ENCODE assay signal across 16 cellular contexts in genomic region chr16:55349867-55350266, GRCh38. TPM values are rescaled to one million over a fixed set of nuclear protein-coding genes. Genes with fewer than 3 reads are reported as not detected.
"Had no signal": no experiment of that assay in that cellular context is flagged by ENCODE, and none has a peak within 500 bp of the region (broad histone marks: within the 10 kb centered on the region; RNA-seq: fewer than 3 reads in every experiment).

No MANE protein-coding gene starts in this region.

- H3K4me3 Mint-ChIP-seq: activated naive CD4-positive, alpha-beta T cell treated with anti-CD3 and anti-CD28 coated beads, Interleukin-2, amount 50 U/mL, for 24 hours; effector memory CD8-positive, alpha-beta T cell; natural killer cell; stimulated activated memory B cell treated with anti-CD40 and anti-IgM and Interleukin-4, amounts not matched to agents 10 μg/mL and 1 μg/mL and 100 μg/mL, for 72 hours; type B pancreatic cell had no signal

- H3K27me3 ChIP-seq: brain microvascular endothelial cell, spleen had no signal

- H3K4me3 ChIP-seq: lower lobe of right lung, spleen had no signal

- DNase-seq: activated CD4-positive, alpha-beta T cell treated with anti-CD3 and anti-CD28 coated beads, Interleukin-2, amount 50 U/mL, for 1 hour; activated T-cell treated with anti-CD3 and anti-CD28 coated beads for 4 hours; brain microvascular endothelial cell; effector memory CD8-positive, alpha-beta T cell; hypothalamus; lower lobe of right lung; natural killer cell; right cardiac atrium; spleen; stimulated activated CD4-positive, alpha-beta T cell treated with anti-CD3 and anti-CD28 coated beads, Interleukin-1b, Interleukin-23, amount 100 ng/mL, for 48 hours; T-helper 2 cell had no signal

- H3K27ac Mint-ChIP-seq: activated naive CD4-positive, alpha-beta T cell treated with anti-CD3 and anti-CD28 coated beads, Interleukin-2, amount 50 U/mL, for 24 hours; effector memory CD8-positive, alpha-beta T cell; natural killer cell; stimulated activated memory B cell treated with anti-CD40 and anti-IgM and Interleukin-4, amounts not matched to agents 10 μg/mL and 1 μg/mL and 100 μg/mL, for 72 hours; type B pancreatic cell had no signal

- H3K27ac ChIP-seq: brain microvascular endothelial cell, epithelial cell of prostate, lower lobe of right lung, spleen had no signal

- H3K36me3 Mint-ChIP-seq: activated naive CD4-positive, alpha-beta T cell treated with anti-CD3 and anti-CD28 coated beads, Interleukin-2, amount 50 U/mL, for 24 hours; natural killer cell; stimulated activated memory B cell treated with anti-CD40 and anti-IgM and Interleukin-4, amounts not matched to agents 10 μg/mL and 1 μg/mL and 100 μg/mL, for 72 hours; type B pancreatic cell had no signal

- H3K4me1 Mint-ChIP-seq: activated naive CD4-positive, alpha-beta T cell treated with anti-CD3 and anti-CD28 coated beads, Interleukin-2, amount 50 U/mL, for 24 hours; natural killer cell; stimulated activated memory B cell treated with anti-CD40 and anti-IgM and Interleukin-4, amounts not matched to agents 10 μg/mL and 1 μg/mL and 100 μg/mL, for 72 hours had no signal

- H3K9me3 ChIP-seq: lower lobe of right lung had no signal

- H3K4me1 ChIP-seq: lower lobe of right lung, spleen had no signal

- H3K36me3 ChIP-seq: brain microvascular endothelial cell, lower lobe of right lung, spleen had no signal

- ATAC-seq: effector memory CD8-positive, alpha-beta T cell; lower lobe of right lung; natural killer cell; right cardiac atrium had no signal

- H3K9me3 Mint-ChIP-seq: effector memory CD8-positive, alpha-beta T cell had no signal

RNA-seq across cellular contexts. Expression of gene IRX6, which starts 25.9 kb away (rescaled TPM):
- total RNA-seq: activated CD8-positive, alpha-beta memory T cell treated with anti-CD3 and anti-CD28 coated beads for 36 hours; natural killer cell had no signal
